Comparison of ENCODE assay signal across 11 cellular contexts in the genomic region with DNA sequence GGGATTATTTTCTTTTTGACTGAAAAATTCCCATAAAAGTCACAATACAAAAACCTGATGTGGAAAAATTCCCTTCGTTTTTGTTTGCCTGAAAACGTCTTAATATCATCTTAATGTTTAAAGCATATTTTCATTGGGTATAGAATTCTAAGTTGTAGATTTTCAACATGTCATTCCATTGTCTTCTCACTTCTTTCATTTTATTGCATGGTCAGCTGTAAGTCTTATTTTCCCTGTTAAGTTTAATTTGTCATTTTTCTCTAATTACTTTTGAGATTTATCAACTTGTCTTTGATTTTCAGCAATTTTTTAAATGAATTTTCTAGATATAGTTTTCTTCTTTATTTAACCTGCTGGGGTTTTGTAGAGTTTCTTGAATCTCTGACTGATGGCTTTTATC.
"Had no signal": no experiment of that assay in that cellular context is flagged by ENCODE, and none has a peak within 500 bp of the region (broad histone marks: within the 10 kb centered on the region; RNA-seq: fewer than 3 reads in every experiment).

No MANE protein-coding gene starts in this region.

- FAIRE-seq: H1, H54 had no signal

- DNase-seq: GM23248, GOT3, H7, H9, HCEC 1CT, HFFc6 had no signal

- H3K4me1 Mint-ChIP-seq: GM23338, H9 had no signal

- H3K4me3 ChIP-seq: GM23248, GM23338, HAP-1 had no signal

- H3K4me2 ChIP-seq: GM23338 had no signal

- H3K4me3 Mint-ChIP-seq: GM23338, H9, HFFc6 had no signal

- ATAC-seq: GM23338, HCT116 had no signal

- H2AFZ ChIP-seq: GM23248, GM23338 had no signal

- H3K27ac Mint-ChIP-seq: GM23338, H9, HFFc6 had no signal

- H3K27ac ChIP-seq: GM23248 had no signal

- H3K9me3 Mint-ChIP-seq: HFFc6 had no signal

- H3K36me3 ChIP-seq: HAP-1 had no signal

- H3K4me1 ChIP-seq: HAP-1 had no signal

- H3K9me3 ChIP-seq: HAP-1 had no signal

- H3K9ac ChIP-seq: GM23248 had no signal
